17 cellular contexts compared by ENCODE assay signal in genomic region chrX:19761554-19762295, GRCh38.
DNase-seq lines count a peak whose midpoint lies in the region; ATAC-seq and TF ChIP-seq lines count a peak whose summit lies in the region.
"Had no signal": no experiment of that assay in that cellular context is flagged by ENCODE, and none has a peak within 500 bp of the region (broad histone marks: within the 10 kb centered on the region; RNA-seq: fewer than 3 reads in every experiment).

No MANE protein-coding gene starts in this region.

- H3K27ac ChIP-seq in CD4-positive, CD25-positive, alpha-beta regulatory T cell (ENCODE audit: insufficient read depth, low read length, poor library complexity, severe bottlenecking): peak overlapping the region; percentile 14
- peak overlapping the region; percentile 29 for H3K27ac ChIP-seq in HL-60 (replicated peaks)
- H3K27ac ChIP-seq in osteoblast (ENCODE audit: low read depth, low read length): no peak overlapping the region
- H3K27ac ChIP-seq: body of pancreas, C4-2B, foreskin keratinocyte, SJSA1 had no signal

- peaks cover 2% of the 10 kb centered on the region for H3K36me3 Mint-ChIP-seq in CD4-positive, CD25-positive, alpha-beta regulatory T cell
- peaks cover 10% of the 10 kb centered on the region for H3K36me3 Mint-ChIP-seq in activated T-helper 1 cell treated with anti-CD3 and anti-CD28 coated beads, Interleukin-12 subunit alpha, Interleukin-12 subunit beta, Interleukin-2, Interleukin-4 antibody, amounts not matched to agents 30 ng/mL and 10 ng/mL and 1 ng/mL, durations not matched to agents 14 hours and 24 hours and 36 hours (ENCODE audit: low read depth)

- H3K27ac Mint-ChIP-seq in CD4-positive, CD25-positive, alpha-beta regulatory T cell: peak overlapping the region; percentile 62 to 80 (median 66)
- peak overlapping the region; percentile 16 for H3K27ac Mint-ChIP-seq in activated T-helper 1 cell treated with anti-CD3 and anti-CD28 coated beads, Interleukin-12 subunit alpha, Interleukin-12 subunit beta, Interleukin-2, Interleukin-4 antibody, amounts not matched to agents 30 ng/mL and 10 ng/mL and 1 ng/mL, durations not matched to agents 14 hours and 24 hours and 36 hours

- peak overlapping the region in 3 of 4 donors; percentile 18 to 55 (median 38) for H3K4me3 Mint-ChIP-seq in CD4-positive, CD25-positive, alpha-beta regulatory T cell
- H3K4me3 Mint-ChIP-seq in activated T-helper 1 cell treated with anti-CD3 and anti-CD28 coated beads, Interleukin-12 subunit alpha, Interleukin-12 subunit beta, Interleukin-2, Interleukin-4 antibody, amounts not matched to agents 30 ng/mL and 10 ng/mL and 1 ng/mL, durations not matched to agents 14 hours and 24 hours and 36 hours: no peak overlapping the region

- no peak for DNase-seq in CD4-positive, CD25-positive, alpha-beta regulatory T cell
- no peak for DNase-seq in HL-60 (ENCODE audit: low read depth in 1 of 2, low spot score in 1 of 2)
- DNase-seq in activated T-helper 1 cell treated with anti-CD3 and anti-CD28 coated beads, Interleukin-12 subunit alpha, Interleukin-12 subunit beta, Interleukin-2, Interleukin-4 antibody, amounts not matched to agents 30 ng/mL and 10 ng/mL and 1 ng/mL, durations not matched to agents 14 hours and 24 hours and 36 hours (ENCODE audit: low spot score): no peak
- DNase-seq in mucosa of gallbladder (ENCODE audit: low spot score): no peak
- DNase-seq in T1000 (lab: John Stamatoyannopoulos, UW): no peak
- no peak for DNase-seq in osteoblast (ENCODE audit: insufficient read length, low spot score, missing footprints)
- DNase-seq in stimulated activated CD4-positive, alpha-beta T cell treated with anti-CD3 and anti-CD28 coated beads, Interleukin-15, amount 100 ng/mL, for 24 hours: no peak
- DNase-seq: body of pancreas; effector CD8-positive, alpha-beta T cell; foreskin keratinocyte; NCI-H1105; NCI-H526; stimulated activated CD4-positive, alpha-beta T cell treated with anti-CD3 and anti-CD28 coated beads, Interleukin-2, amount 100 ng/mL, for 24 hours; stimulated activated naive CD4-positive, alpha-beta T cell had no signal

- H2AFZ ChIP-seq in osteoblast (ENCODE audit: low read length): no peak overlapping the region

- H3K27me3 Mint-ChIP-seq in CD4-positive, CD25-positive, alpha-beta regulatory T cell: no peaks in the 10 kb centered on the region
- H3K27me3 Mint-ChIP-seq in activated T-helper 1 cell treated with anti-CD3 and anti-CD28 coated beads, Interleukin-12 subunit alpha, Interleukin-12 subunit beta, Interleukin-2, Interleukin-4 antibody, amounts not matched to agents 30 ng/mL and 10 ng/mL and 1 ng/mL, durations not matched to agents 14 hours and 24 hours and 36 hours (ENCODE audit: insufficient read depth): no peaks in the 10 kb centered on the region

- TF ChIP-seq CTCF in HL-60 (IDR thresholded peaks at IDR 0.05; ENCODE audit: insufficient read depth, low read length) (no peak), osteoblast (IDR thresholded peaks at IDR 0.05; ENCODE audit: extremely low read depth, low read depth, low read length) (no peak)

- H3K4me2 ChIP-seq in osteoblast (ENCODE audit: insufficient read depth, low read length): no peak overlapping the region

- peaks cover 16 to 82% (median 47%) of the 10 kb centered on the region in 4 donors for H3K4me1 Mint-ChIP-seq in CD4-positive, CD25-positive, alpha-beta regulatory T cell
- H3K4me1 Mint-ChIP-seq in activated T-helper 1 cell treated with anti-CD3 and anti-CD28 coated beads, Interleukin-12 subunit alpha, Interleukin-12 subunit beta, Interleukin-2, Interleukin-4 antibody, amounts not matched to agents 30 ng/mL and 10 ng/mL and 1 ng/mL, durations not matched to agents 14 hours and 24 hours and 36 hours (ENCODE audit: low read depth): peaks cover 46% of the 10 kb centered on the region

- ATAC-seq in CD4-positive, CD25-positive, alpha-beta regulatory T cell (ENCODE audit: low read depth in 2 of 2): no peak
- peak; percentile 57 for ATAC-seq in GM18909 (IDR thresholded peaks at IDR 0.05; ENCODE audit: poor library complexity, unreplicated experiment)
- ATAC-seq: body of pancreas, foreskin keratinocyte had no signal

- no peaks in the 10 kb centered on the region for H3K9me3 Mint-ChIP-seq in CD4-positive, CD25-positive, alpha-beta regulatory T cell
- no peaks in the 10 kb centered on the region for H3K9me3 Mint-ChIP-seq in activated T-helper 1 cell treated with anti-CD3 and anti-CD28 coated beads, Interleukin-12 subunit alpha, Interleukin-12 subunit beta, Interleukin-2, Interleukin-4 antibody, amounts not matched to agents 30 ng/mL and 10 ng/mL and 1 ng/mL, durations not matched to agents 14 hours and 24 hours and 36 hours

- no peaks in the 10 kb centered on the region for H4K20me1 ChIP-seq in osteoblast (ENCODE audit: insufficient read depth, low read length)

- no peaks in the 10 kb centered on the region for H3K27me3 ChIP-seq in CD4-positive, CD25-positive, alpha-beta regulatory T cell (ENCODE audit: control insufficient read depth, insufficient read depth, low read length)
- no peaks in the 10 kb centered on the region for H3K27me3 ChIP-seq in HL-60 (ENCODE audit: insufficient read depth, poor library complexity, severe bottlenecking)
- no peaks in the 10 kb centered on the region for H3K27me3 ChIP-seq in osteoblast (ENCODE audit: insufficient read depth, low read length)
- H3K27me3 ChIP-seq: body of pancreas, foreskin keratinocyte, SJSA1 had no signal

- no peaks in the 10 kb centered on the region for H3K9me3 ChIP-seq in CD4-positive, CD25-positive, alpha-beta regulatory T cell (ENCODE audit: control insufficient read depth in 2 of 2, low read length in 2 of 2)
- H3K9me3 ChIP-seq in osteoblast (ENCODE audit: low read depth, low read length): no peaks in the 10 kb centered on the region
- H3K9me3 ChIP-seq: body of pancreas, SJSA1 had no signal

- intact Hi-C loops in activated T-helper 1 cell treated with anti-CD3 and anti-CD28 coated beads, Interleukin-12 subunit alpha, Interleukin-12 subunit beta, Interleukin-2, Interleukin-4 antibody, amounts not matched to agents 30 ng/mL and 10 ng/mL and 1 ng/mL, durations not matched to agents 14 hours and 24 hours and 36 hours (cut with micrococcal nuclease): no loop called here

- H3K4me3 ChIP-seq in CD4-positive, CD25-positive, alpha-beta regulatory T cell (ENCODE audit: low read depth, low read length): no peak overlapping the region
- H3K4me3 ChIP-seq in HL-60 (replicated peaks; ENCODE audit: insufficient read depth, low read length) (no peak overlapping the region), osteoblast (ENCODE audit: insufficient read depth, low read length) (no peak overlapping the region)
- H3K4me3 ChIP-seq: body of pancreas, SJSA1 had no signal

- peaks cover 47% of the 10 kb centered on the region for H3K4me1 ChIP-seq in CD4-positive, CD25-positive, alpha-beta regulatory T cell (ENCODE audit: control insufficient read depth, insufficient read depth, low read length, poor library complexity, severe bottlenecking)
- H3K4me1 ChIP-seq in osteoblast (ENCODE audit: insufficient read depth, low read length): peaks cover 6% of the 10 kb centered on the region
- H3K4me1 ChIP-seq: body of pancreas, foreskin keratinocyte had no signal

- H3K79me2 ChIP-seq in osteoblast (ENCODE audit: insufficient read depth, low read length): no peaks in the 10 kb centered on the region

- H3K36me3 ChIP-seq in CD4-positive, CD25-positive, alpha-beta regulatory T cell (ENCODE audit: control insufficient read depth, insufficient read depth, low read length): no peaks in the 10 kb centered on the region
- H3K36me3 ChIP-seq in osteoblast (ENCODE audit: insufficient read depth, low read length): no peaks in the 10 kb centered on the region
- H3K36me3 ChIP-seq: SJSA1 had no signal
